8 cellular contexts compared by ENCODE assay signal in the genomic region with DNA sequence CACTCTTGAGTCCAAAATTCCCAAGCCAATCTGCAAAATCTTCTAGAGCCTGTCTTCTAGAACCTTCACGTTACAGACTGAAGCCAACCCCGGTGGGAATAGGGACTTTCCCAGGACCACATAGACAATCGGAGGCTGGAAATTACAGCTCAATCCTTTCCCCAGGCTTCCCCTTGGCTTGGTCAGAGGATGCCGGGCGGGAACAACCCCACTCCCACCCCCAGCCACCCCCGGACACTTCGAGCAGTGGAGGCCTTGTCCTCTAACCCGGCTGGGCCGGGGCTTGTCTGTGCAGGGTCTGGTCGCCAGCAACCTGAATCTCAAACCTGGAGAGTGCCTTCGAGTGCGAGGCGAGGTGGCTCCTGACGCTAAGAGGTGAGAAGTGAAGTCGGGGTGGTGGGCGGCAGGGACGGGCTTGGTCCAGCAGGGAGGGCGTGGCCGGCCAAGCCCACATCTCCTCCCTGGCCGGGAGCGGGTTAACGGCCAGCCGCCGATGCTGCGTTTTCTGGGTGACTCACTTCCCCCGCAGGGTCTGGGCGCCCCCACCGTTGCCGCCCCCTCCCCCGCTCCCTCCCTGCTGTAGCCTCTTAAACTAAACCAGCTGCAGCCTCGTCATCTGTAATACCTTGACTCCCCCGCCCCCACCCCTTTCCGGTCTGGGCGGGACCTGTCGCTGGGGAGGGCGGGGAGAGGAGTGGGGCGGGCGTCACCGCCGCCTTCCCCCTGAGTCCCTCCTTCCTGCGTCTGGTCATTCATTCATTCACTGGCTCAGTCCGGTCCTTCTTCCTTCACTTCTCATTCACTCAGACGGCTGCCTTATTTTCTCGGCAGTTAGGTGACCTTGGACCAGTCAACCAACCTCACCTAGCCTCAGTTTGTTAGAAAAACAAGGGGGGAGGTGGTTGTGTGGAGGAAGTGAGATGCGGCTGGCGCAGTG. TPM values are rescaled to one million over a fixed set of nuclear protein-coding genes. Genes with fewer than 3 reads are reported as not detected.
A peak's percentile ranks its signal among the peaks of the same experiment; 100 is the strongest.
DNase-seq lines count a peak whose midpoint lies in the region; ATAC-seq, FAIRE-seq and TF ChIP-seq lines count a peak whose summit lies in the region.

No MANE protein-coding gene starts in this region.

- no peaks in the 10 kb centered on the region for H3K27me3 Mint-ChIP-seq in activated T-helper 17 cell treated with anti-CD3 and anti-CD28 coated beads, Interleukin-2, amount 50 U/mL, for 72 hours
- H3K27me3 Mint-ChIP-seq in stimulated activated naive CD8-positive, alpha-beta T cell treated with anti-CD3 and anti-CD28 coated beads, Interleukin-15, amount 100 ng/mL, for 72 hours, result no peaks in the 10 kb centered on the region

- H3K4me1 ChIP-seq in neuron (ENCODE audit: insufficient read depth, low read length), result peaks cover 15% of the 10 kb centered on the region

- peak; percentile 93 for FAIRE-seq in GM19239 (lab: Jason Lieb, UNC)

- no peaks in the 10 kb centered on the region for H3K9me3 ChIP-seq in neuron (ENCODE audit: low read length)

- peaks cover 48% of the 10 kb centered on the region for H3K36me3 Mint-ChIP-seq in activated T-helper 17 cell treated with anti-CD3 and anti-CD28 coated beads, Interleukin-2, amount 50 U/mL, for 72 hours (ENCODE audit: low read depth)

- H3K27me3 ChIP-seq in neuron (ENCODE audit: insufficient read depth, low read length), result no peaks in the 10 kb centered on the region

- TF ChIP-seq CTCF in AG10803 (conservative IDR thresholded peaks at IDR 0.05; ENCODE audit: low read length) (no peak), fibroblast of the aortic adventitia (IDR thresholded peaks at IDR 0.05; ENCODE audit: insufficient read depth, low read length) (no peak)

- ATAC-seq in activated T-helper 17 cell treated with anti-CD3 and anti-CD28 coated beads, Interleukin-2, amount 50 U/mL, for 72 hours (replicated peaks), result peak; percentile 65
- ATAC-seq in stimulated activated naive CD8-positive, alpha-beta T cell treated with anti-CD3 and anti-CD28 coated beads, Interleukin-15, amount 100 ng/mL, for 72 hours, result peak; percentile 86

- H3K36me3 ChIP-seq in neuron (ENCODE audit: insufficient read depth, low read length), result no peaks in the 10 kb centered on the region

- peak overlapping the region; percentile 97 for H3K27ac Mint-ChIP-seq in activated T-helper 17 cell treated with anti-CD3 and anti-CD28 coated beads, Interleukin-2, amount 50 U/mL, for 72 hours
- peak overlapping the region; percentile 90 to 94 for H3K27ac Mint-ChIP-seq in stimulated activated naive CD8-positive, alpha-beta T cell treated with anti-CD3 and anti-CD28 coated beads, Interleukin-15, amount 100 ng/mL, for 72 hours

- peak; percentile 98 for DNase-seq in AG10803 (ENCODE audit: low read depth)
- DNase-seq in GM19239 (ENCODE audit: insufficient read length, low spot score), result peak; percentile 69
- peak; percentile 49 for DNase-seq in HPDE6-E6E7 (ENCODE audit: extremely low spot score)
- DNase-seq in RPMI8226, result peak; percentile 95
- peak; percentile 96 for DNase-seq in fibroblast of the aortic adventitia (ENCODE audit: low read depth)
- peak; percentile 88 to 94 for DNase-seq in stimulated activated naive CD8-positive, alpha-beta T cell treated with anti-CD3 and anti-CD28 coated beads, Interleukin-15, amount 100 ng/mL, for 72 hours

- H2AFZ ChIP-seq in neuron (ENCODE audit: low read depth, low read length), result peak overlapping the region; percentile 84

- H3K4me3 Mint-ChIP-seq in activated T-helper 17 cell treated with anti-CD3 and anti-CD28 coated beads, Interleukin-2, amount 50 U/mL, for 72 hours, result peak overlapping the region; percentile 93
- peak overlapping the region; percentile 83 to 93 for H3K4me3 Mint-ChIP-seq in stimulated activated naive CD8-positive, alpha-beta T cell treated with anti-CD3 and anti-CD28 coated beads, Interleukin-15, amount 100 ng/mL, for 72 hours

- peaks cover 22% of the 10 kb centered on the region for H3K4me1 Mint-ChIP-seq in activated T-helper 17 cell treated with anti-CD3 and anti-CD28 coated beads, Interleukin-2, amount 50 U/mL, for 72 hours
- peaks cover 80% of the 10 kb centered on the region for H3K4me1 Mint-ChIP-seq in stimulated activated naive CD8-positive, alpha-beta T cell treated with anti-CD3 and anti-CD28 coated beads, Interleukin-15, amount 100 ng/mL, for 72 hours

- peak overlapping the region; percentile 99 for H3K4me3 ChIP-seq in AG10803 (ENCODE audit: low read length)
- H3K4me3 ChIP-seq in fibroblast of the aortic adventitia (ENCODE audit: low read depth, low read length), result peak overlapping the region; percentile 72
- H3K4me3 ChIP-seq in neuron (ENCODE audit: low read length), result peak overlapping the region; percentile 54

- no peaks in the 10 kb centered on the region for H3K9me3 Mint-ChIP-seq in activated T-helper 17 cell treated with anti-CD3 and anti-CD28 coated beads, Interleukin-2, amount 50 U/mL, for 72 hours
- no peaks in the 10 kb centered on the region for H3K9me3 Mint-ChIP-seq in stimulated activated naive CD8-positive, alpha-beta T cell treated with anti-CD3 and anti-CD28 coated beads, Interleukin-15, amount 100 ng/mL, for 72 hours

RNA-seq across cellular contexts. Expression of a gene that starts 1.5 kb away (rescaled TPM):
- total RNA-seq in activated T-helper 17 cell treated with anti-CD3 and anti-CD28 coated beads, Interleukin-2, amount 50 U/mL, for 72 hours, result 1,000 to 10,000 TPM; 1,410 to 2,076 TPM
- 3,846 and 5,734 TPM in 2 replicates for total RNA-seq in fibroblast of the aortic adventitia (ENCODE audit: low replicate concordance)

RNA-seq across cellular contexts. Expression of a gene that starts 9.2 kb away (rescaled TPM):
- total RNA-seq in activated T-helper 17 cell treated with anti-CD3 and anti-CD28 coated beads, Interleukin-2, amount 50 U/mL, for 72 hours, result 10 to 100 TPM; 22.1 to 46.1 TPM
- 12.7 and 14.0 TPM in 2 replicates for total RNA-seq in fibroblast of the aortic adventitia (ENCODE audit: low replicate concordance)

RNA-seq across cellular contexts. Expression of a gene that starts 18.4 kb away (rescaled TPM):
- 10 to 100 TPM; 38.0 to 43.2 TPM for total RNA-seq in activated T-helper 17 cell treated with anti-CD3 and anti-CD28 coated beads, Interleukin-2, amount 50 U/mL, for 72 hours
- 3.4 and 7.4 TPM in 2 replicates for total RNA-seq in fibroblast of the aortic adventitia (ENCODE audit: low replicate concordance)

RNA-seq across cellular contexts. Expression of a gene that starts 19.9 kb away (rescaled TPM):
- 10 to 100 TPM; 28.2 to 36.9 TPM for total RNA-seq in activated T-helper 17 cell treated with anti-CD3 and anti-CD28 coated beads, Interleukin-2, amount 50 U/mL, for 72 hours
- total RNA-seq in fibroblast of the aortic adventitia (ENCODE audit: low replicate concordance), result 150 and 151 TPM in 2 replicates

RNA-seq across cellular contexts. Expression of a gene that starts 37.5 kb away (rescaled TPM):
- 100 to 1,000 TPM; 118 to 132 TPM for total RNA-seq in activated T-helper 17 cell treated with anti-CD3 and anti-CD28 coated beads, Interleukin-2, amount 50 U/mL, for 72 hours
- total RNA-seq in fibroblast of the aortic adventitia (ENCODE audit: low replicate concordance), result 1.8 and 4.6 TPM in 2 replicates

Comparison
In these comparisons a context has a peak if more than half of its experiments do, and no peak if none do; other contexts are left out.
1. Peak in every context shown above with its lines: DNase-seq, ATAC-seq and H3K4me3 ChIP-seq.